In genomic region chr2:127175406-127175805, GRCh38 we compare ENCODE assay signal across 10 cellular contexts. TPM values are rescaled to one million over a fixed set of nuclear protein-coding genes. Genes with fewer than 3 reads are reported as not detected.
DNase-seq lines count a peak whose midpoint lies in the region; ATAC-seq, FAIRE-seq and TF ChIP-seq lines count a peak whose summit lies in the region.
"Had no signal": no experiment of that assay in that cellular context is flagged by ENCODE, and none has a peak within 500 bp of the region (broad histone marks: within the 10 kb centered on the region; RNA-seq: fewer than 3 reads in every experiment).

No MANE protein-coding gene starts in this region.

- H3K27ac ChIP-seq in dorsolateral prefrontal cortex (peak overlapping the region in 49 of 59 donors; percentile 13 to 90 (median 67)), skin epidermis (peak overlapping the region in 17 of 21 experiments; percentile 1 to 91 (median 78))
- H3K27ac ChIP-seq: KMS-11 had no signal

- intact Hi-C loops in dorsolateral prefrontal cortex (cut with DNase I) (no loop called here), left colon (cut with DNase I, micrococcal nuclease) (loop anchor here in 1 of 2 donors (10.0 kb wide), 1 partner anchor 101 kb away; no protein-coding TSS in a partner anchor)

- H3K27me3 ChIP-seq in dorsolateral prefrontal cortex = no peaks in the 10 kb centered on the region

- no peak for ATAC-seq in left colon

- no peak for FAIRE-seq in frontal cortex (lab: Jason Lieb, UNC)

- peak; percentile 67 for DNase-seq in GM03348 (ENCODE audit: low spot score)
- peak in 2 of 10 donors; percentile 26 to 59 for DNase-seq in dorsolateral prefrontal cortex
- DNase-seq in left colon = peak; percentile 45 to 55
- no peak for DNase-seq in activated naive CD4-positive, alpha-beta T cell treated with anti-CD3 and anti-CD28 coated beads, Interleukin-2, amount 50 U/mL, for 16 hours
- DNase-seq in T-helper 9 cell = no peak
- DNase-seq in activated T-cell treated with anti-CD3 and anti-CD28 coated beads, Interleukin-2, amount 50 U/mL, for 1 hour = no peak
- no peak for DNase-seq in frontal cortex (ENCODE audit: low spot score in 2 of 2)
- DNase-seq: CD4-positive, alpha-beta T cell had no signal

- H3K4me3 ChIP-seq in dorsolateral prefrontal cortex (no peak overlapping the region), skin epidermis (no peak overlapping the region)

- TF ChIP-seq CTCF in dorsolateral prefrontal cortex (IDR thresholded peaks at IDR 0.05 in 54 of 56, conservative IDR thresholded peaks at IDR 0.05 in 2 of 56; ENCODE audit: low read depth in 1 of 56, partially characterized antibody in 56 of 56) = no peak

RNA-seq across cellular contexts. Expression of gene CYP27C1, which starts 44.7 kb away (rescaled TPM):
- total RNA-seq in dorsolateral prefrontal cortex = under 1 TPM in 114 of 120 experiments, not detected in 6; 0.10 to 0.89 (median 0.33) TPM
- under 1 TPM; 0.12 to 0.34 TPM for total RNA-seq in left colon
- 2.4 TPM for total RNA-seq in frontal cortex
- total RNA-seq: CD4-positive, alpha-beta T cell had no signal

Comparison
In these comparisons a context has a peak if more than half of its experiments do, and no peak if none do; other contexts are left out.
1. DNase-seq: peak in GM03348 (single experiment) and left colon (2 of 2); none in activated naive CD4-positive, alpha-beta T cell treated with anti-CD3 and anti-CD28 coated beads, Interleukin-2, amount 50 U/mL, for 16 hours (single experiment), T-helper 9 cell (single experiment), activated T-cell treated with anti-CD3 and anti-CD28 coated beads, Interleukin-2, amount 50 U/mL, for 1 hour (single experiment) and frontal cortex (0 of 2).